ENCODE assay signal across 12 cellular contexts in the genomic region with DNA sequence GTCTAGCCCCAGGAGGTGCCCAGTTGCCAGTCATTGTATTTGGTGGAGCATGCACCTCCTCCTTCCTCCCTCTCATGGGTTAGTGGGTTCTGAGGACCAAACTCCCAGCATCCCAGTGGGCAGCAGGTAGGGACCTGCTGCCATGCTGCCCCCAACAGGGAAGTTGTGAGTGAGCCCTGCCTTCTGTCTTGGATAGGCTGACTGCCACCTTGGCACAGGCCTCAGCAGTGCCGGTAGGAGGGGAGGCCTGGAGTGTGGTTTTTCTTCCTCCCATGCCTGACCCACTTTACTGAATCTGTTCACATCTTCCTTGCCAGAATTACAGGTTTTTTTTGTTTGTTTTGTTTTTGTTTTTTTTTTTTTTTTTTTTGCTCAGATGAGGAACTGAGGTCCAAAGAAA. TPM values are rescaled to one million over a fixed set of nuclear protein-coding genes. Genes with fewer than 3 reads are reported as not detected.
DNase-seq lines count a peak whose midpoint lies in the region; ATAC-seq and TF ChIP-seq lines count a peak whose summit lies in the region.
"Had no signal": no experiment of that assay in that cellular context is flagged by ENCODE, and none has a peak within 500 bp of the region (broad histone marks: within the 10 kb centered on the region; RNA-seq: fewer than 3 reads in every experiment).

No MANE protein-coding gene starts in this region.

- no peaks in the 10 kb centered on the region for H3K9me3 ChIP-seq in CD4-positive, CD25-positive, alpha-beta regulatory T cell (ENCODE audit: control insufficient read depth in 2 of 2, low read length in 2 of 2)
- H3K9me3 ChIP-seq: uterus had no signal

- no peak for ATAC-seq in CD4-positive, CD25-positive, alpha-beta regulatory T cell (ENCODE audit: low read depth in 2 of 2)
- no peak for ATAC-seq in activated T-helper 17 cell treated with anti-CD3 and anti-CD28 coated beads, Interleukin-2, amount 50 U/mL, for 72 hours (replicated peaks)
- ATAC-seq in left colon: peak; percentile 22
- ATAC-seq: GM12878 had no signal

- H3K27me3 ChIP-seq in CD4-positive, CD25-positive, alpha-beta regulatory T cell (ENCODE audit: control insufficient read depth, insufficient read depth, low read length): no peaks in the 10 kb centered on the region
- H3K27me3 ChIP-seq: cardiac muscle cell, uterus had no signal

- H3K9me3 Mint-ChIP-seq in CD4-positive, CD25-positive, alpha-beta regulatory T cell: no peaks in the 10 kb centered on the region
- no peaks in the 10 kb centered on the region for H3K9me3 Mint-ChIP-seq in activated T-helper 17 cell treated with anti-CD3 and anti-CD28 coated beads, Interleukin-2, amount 50 U/mL, for 72 hours
- no peaks in the 10 kb centered on the region for H3K9me3 Mint-ChIP-seq in osteocyte (ENCODE audit: unreplicated experiment)

- H3K27ac ChIP-seq in CD4-positive, CD25-positive, alpha-beta regulatory T cell (ENCODE audit: insufficient read depth, low read length, poor library complexity, severe bottlenecking): peak overlapping the region; percentile 55
- H3K27ac ChIP-seq: cardiac muscle cell had no signal

- H3K4me1 Mint-ChIP-seq in CD4-positive, CD25-positive, alpha-beta regulatory T cell: peaks cover 12 to 85% (median 41%) of the 10 kb centered on the region in 4 donors
- peaks cover 64% of the 10 kb centered on the region for H3K4me1 Mint-ChIP-seq in activated T-helper 17 cell treated with anti-CD3 and anti-CD28 coated beads, Interleukin-2, amount 50 U/mL, for 72 hours
- H3K4me1 Mint-ChIP-seq in osteocyte (ENCODE audit: unreplicated experiment): no peaks in the 10 kb centered on the region

- in situ Hi-C loops in G401 (cut with HindIII; ENCODE audit: low sequenced_read_pairs): no loop called here

- intact Hi-C loops in left colon (cut with DNase I, micrococcal nuclease): no loop called here

- H3K4me3 ChIP-seq in CD4-positive, CD25-positive, alpha-beta regulatory T cell (ENCODE audit: low read depth, low read length): no peak overlapping the region
- H3K4me3 ChIP-seq: cardiac muscle cell, GM12878, uterus had no signal

- DNase-seq in CD4-positive, CD25-positive, alpha-beta regulatory T cell: no peak
- DNase-seq in G401 (ENCODE audit: low spot score) (peak; percentile 99), left colon (no peak), hepatic stellate cell (ENCODE audit: low spot score) (no peak), DMS 273 (lab: John Stamatoyannopoulos, UW; ENCODE audit: unreplicated experiment) (no peak), osteocyte (ENCODE audit: extremely low spot score, unreplicated experiment) (no peak)
- DNase-seq: activated CD4-positive, CD25-positive, alpha-beta regulatory T cell; stimulated activated CD4-positive, alpha-beta T cell treated with anti-CD3 and anti-CD28 coated beads, Interleukin-2, amount 100 ng/mL, for 24 hours; uterus had no signal

- H3K36me3 ChIP-seq in CD4-positive, CD25-positive, alpha-beta regulatory T cell (ENCODE audit: control insufficient read depth, insufficient read depth, low read length): peaks cover 71% of the 10 kb centered on the region
- H3K36me3 ChIP-seq: uterus had no signal

- peaks cover 55% of the 10 kb centered on the region for H3K36me3 Mint-ChIP-seq in CD4-positive, CD25-positive, alpha-beta regulatory T cell
- peaks cover 100% of the 10 kb centered on the region for H3K36me3 Mint-ChIP-seq in activated T-helper 17 cell treated with anti-CD3 and anti-CD28 coated beads, Interleukin-2, amount 50 U/mL, for 72 hours (ENCODE audit: low read depth)
- peaks cover 53% of the 10 kb centered on the region for H3K36me3 Mint-ChIP-seq in osteocyte (ENCODE audit: unreplicated experiment)

- H3K27me3 Mint-ChIP-seq in CD4-positive, CD25-positive, alpha-beta regulatory T cell: peaks cover 5% of the 10 kb centered on the region
- no peaks in the 10 kb centered on the region for H3K27me3 Mint-ChIP-seq in activated T-helper 17 cell treated with anti-CD3 and anti-CD28 coated beads, Interleukin-2, amount 50 U/mL, for 72 hours
- H3K27me3 Mint-ChIP-seq in osteocyte (ENCODE audit: unreplicated experiment): no peaks in the 10 kb centered on the region

- TF ChIP-seq CTCF in osteocyte (IDR thresholded peaks at IDR 0.05): no peak

- H3K4me1 ChIP-seq in CD4-positive, CD25-positive, alpha-beta regulatory T cell (ENCODE audit: control insufficient read depth, insufficient read depth, low read length, poor library complexity, severe bottlenecking): peaks cover 59% of the 10 kb centered on the region
- H3K4me1 ChIP-seq: uterus had no signal

- H3K4me3 Mint-ChIP-seq in CD4-positive, CD25-positive, alpha-beta regulatory T cell: peak overlapping the region in 2 of 4 donors; percentile 56 to 63
- H3K4me3 Mint-ChIP-seq in activated T-helper 17 cell treated with anti-CD3 and anti-CD28 coated beads, Interleukin-2, amount 50 U/mL, for 72 hours: peak overlapping the region; percentile 90
- no peak overlapping the region for H3K4me3 Mint-ChIP-seq in osteocyte (ENCODE audit: unreplicated experiment)

- H3K27ac Mint-ChIP-seq in CD4-positive, CD25-positive, alpha-beta regulatory T cell: peak overlapping the region; percentile 82 to 97 (median 94)
- H3K27ac Mint-ChIP-seq in activated T-helper 17 cell treated with anti-CD3 and anti-CD28 coated beads, Interleukin-2, amount 50 U/mL, for 72 hours: peak overlapping the region; percentile 98
- H3K27ac Mint-ChIP-seq in osteocyte (ENCODE audit: unreplicated experiment): no peak overlapping the region

RNA-seq across cellular contexts. Expression of a gene that starts 24.5 kb away (rescaled TPM):
- total RNA-seq in CD4-positive, CD25-positive, alpha-beta regulatory T cell: 540 TPM
- polyA plus RNA-seq in CD4-positive, CD25-positive, alpha-beta regulatory T cell: 10 to 100 TPM; 30.4 to 36.1 (median 33.0) TPM
- total RNA-seq in G401 (2014; rRNA removed; shearing (Covaris generic)): 87.0 and 117 TPM in 2 replicates
- 100 to 1,000 TPM; 184 to 628 TPM for total RNA-seq in activated T-helper 17 cell treated with anti-CD3 and anti-CD28 coated beads, Interleukin-2, amount 50 U/mL, for 72 hours
- total RNA-seq in left colon: 10 to 100 TPM; 58.0 to 74.7 TPM
- 173 and 179 TPM in 2 replicates for total RNA-seq in osteocyte
